Comparison of ENCODE assay signal across 1 cellular context in the genomic region with DNA sequence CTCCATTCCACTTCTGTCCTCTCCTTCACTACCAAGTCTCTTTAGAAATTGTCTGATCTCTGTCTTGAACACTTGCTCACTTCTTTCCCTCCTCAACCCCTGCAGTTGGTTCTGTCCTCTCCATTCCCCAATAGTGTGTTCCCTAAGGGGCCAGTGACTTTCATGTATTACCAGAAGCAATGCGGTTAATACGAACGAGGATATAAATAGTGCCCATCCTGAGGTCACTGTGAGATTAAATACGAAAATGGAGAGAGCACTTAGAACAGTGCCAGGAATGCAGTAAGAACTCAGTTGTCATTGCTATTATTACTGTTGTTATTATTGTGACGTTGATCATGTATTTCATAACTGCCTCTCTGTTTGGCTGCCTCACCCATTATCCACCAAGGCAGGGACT.
TF ChIP-seq lines count a peak whose summit lies in the region.

No MANE protein-coding gene starts in this region.

TF ChIP-seq in GM23338, 12 proteins besides CTCF, POLR2A, EP300 and RAD21 (continued from another document):
- TF ChIP-seq, protein P1, sequence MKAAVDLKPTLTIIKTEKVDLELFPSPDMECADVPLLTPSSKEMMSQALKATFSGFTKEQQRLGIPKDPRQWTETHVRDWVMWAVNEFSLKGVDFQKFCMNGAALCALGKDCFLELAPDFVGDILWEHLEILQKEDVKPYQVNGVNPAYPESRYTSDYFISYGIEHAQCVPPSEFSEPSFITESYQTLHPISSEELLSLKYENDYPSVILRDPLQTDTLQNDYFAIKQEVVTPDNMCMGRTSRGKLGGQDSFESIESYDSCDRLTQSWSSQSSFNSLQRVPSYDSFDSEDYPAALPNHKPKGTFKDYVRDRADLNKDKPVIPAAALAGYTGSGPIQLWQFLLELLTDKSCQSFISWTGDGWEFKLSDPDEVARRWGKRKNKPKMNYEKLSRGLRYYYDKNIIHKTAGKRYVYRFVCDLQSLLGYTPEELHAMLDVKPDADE (IDR thresholded peaks at IDR 0.05): no peak
- TF ChIP-seq NANOG (IDR thresholded peaks at IDR 0.05; ENCODE audit: borderline replicate concordance): no peak
- TF ChIP-seq, protein P2, sequence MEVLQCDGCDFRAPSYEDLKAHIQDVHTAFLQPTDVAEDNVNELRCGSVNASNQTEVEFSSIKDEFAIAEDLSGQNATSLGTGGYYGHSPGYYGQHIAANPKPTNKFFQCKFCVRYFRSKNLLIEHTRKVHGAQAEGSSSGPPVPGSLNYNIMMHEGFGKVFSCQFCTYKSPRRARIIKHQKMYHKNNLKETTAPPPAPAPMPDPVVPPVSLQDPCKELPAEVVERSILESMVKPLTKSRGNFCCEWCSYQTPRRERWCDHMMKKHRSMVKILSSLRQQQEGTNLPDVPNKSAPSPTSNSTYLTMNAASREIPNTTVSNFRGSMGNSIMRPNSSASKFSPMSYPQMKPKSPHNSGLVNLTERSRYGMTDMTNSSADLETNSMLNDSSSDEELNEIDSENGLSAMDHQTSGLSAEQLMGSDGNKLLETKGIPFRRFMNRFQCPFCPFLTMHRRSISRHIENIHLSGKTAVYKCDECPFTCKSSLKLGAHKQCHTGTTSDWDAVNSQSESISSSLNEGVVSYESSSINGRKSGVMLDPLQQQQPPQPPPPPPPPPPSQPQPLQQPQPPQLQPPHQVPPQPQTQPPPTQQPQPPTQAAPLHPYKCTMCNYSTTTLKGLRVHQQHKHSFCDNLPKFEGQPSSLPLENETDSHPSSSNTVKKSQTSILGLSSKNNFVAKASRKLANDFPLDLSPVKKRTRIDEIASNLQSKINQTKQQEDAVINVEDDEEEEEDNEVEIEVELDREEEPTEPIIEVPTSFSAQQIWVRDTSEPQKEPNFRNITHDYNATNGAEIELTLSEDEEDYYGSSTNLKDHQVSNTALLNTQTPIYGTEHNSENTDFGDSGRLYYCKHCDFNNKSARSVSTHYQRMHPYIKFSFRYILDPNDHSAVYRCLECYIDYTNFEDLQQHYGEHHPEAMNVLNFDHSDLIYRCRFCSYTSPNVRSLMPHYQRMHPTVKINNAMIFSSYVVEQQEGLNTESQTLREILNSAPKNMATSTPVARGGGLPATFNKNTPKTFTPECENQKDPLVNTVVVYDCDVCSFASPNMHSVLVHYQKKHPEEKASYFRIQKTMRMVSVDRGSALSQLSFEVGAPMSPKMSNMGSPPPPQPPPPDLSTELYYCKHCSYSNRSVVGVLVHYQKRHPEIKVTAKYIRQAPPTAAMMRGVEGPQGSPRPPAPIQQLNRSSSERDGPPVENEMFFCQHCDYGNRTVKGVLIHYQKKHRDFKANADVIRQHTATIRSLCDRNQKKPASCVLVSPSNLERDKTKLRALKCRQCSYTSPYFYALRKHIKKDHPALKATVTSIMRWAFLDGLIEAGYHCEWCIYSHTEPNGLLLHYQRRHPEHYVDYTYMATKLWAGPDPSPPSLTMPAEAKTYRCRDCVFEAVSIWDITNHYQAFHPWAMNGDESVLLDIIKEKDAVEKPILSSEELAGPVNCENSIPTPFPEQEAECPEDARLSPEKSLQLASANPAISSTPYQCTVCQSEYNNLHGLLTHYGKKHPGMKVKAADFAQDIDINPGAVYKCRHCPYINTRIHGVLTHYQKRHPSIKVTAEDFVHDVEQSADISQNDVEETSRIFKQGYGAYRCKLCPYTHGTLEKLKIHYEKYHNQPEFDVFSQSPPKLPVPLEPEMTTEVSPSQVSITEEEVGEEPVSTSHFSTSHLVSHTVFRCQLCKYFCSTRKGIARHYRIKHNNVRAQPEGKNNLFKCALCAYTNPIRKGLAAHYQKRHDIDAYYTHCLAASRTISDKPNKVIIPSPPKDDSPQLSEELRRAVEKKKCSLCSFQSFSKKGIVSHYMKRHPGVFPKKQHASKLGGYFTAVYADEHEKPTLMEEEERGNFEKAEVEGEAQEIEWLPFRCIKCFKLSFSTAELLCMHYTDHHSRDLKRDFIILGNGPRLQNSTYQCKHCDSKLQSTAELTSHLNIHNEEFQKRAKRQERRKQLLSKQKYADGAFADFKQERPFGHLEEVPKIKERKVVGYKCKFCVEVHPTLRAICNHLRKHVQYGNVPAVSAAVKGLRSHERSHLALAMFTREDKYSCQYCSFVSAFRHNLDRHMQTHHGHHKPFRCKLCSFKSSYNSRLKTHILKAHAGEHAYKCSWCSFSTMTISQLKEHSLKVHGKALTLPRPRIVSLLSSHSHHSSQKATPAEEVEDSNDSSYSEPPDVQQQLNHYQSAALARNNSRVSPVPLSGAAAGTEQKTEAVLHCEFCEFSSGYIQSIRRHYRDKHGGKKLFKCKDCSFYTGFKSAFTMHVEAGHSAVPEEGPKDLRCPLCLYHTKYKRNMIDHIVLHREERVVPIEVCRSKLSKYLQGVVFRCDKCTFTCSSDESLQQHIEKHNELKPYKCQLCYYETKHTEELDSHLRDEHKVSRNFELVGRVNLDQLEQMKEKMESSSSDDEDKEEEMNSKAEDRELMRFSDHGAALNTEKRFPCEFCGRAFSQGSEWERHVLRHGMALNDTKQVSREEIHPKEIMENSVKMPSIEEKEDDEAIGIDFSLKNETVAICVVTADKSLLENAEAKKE (CRISPR knock-in tag; IDR thresholded peaks at IDR 0.05): no peak
